Comparison of ENCODE assay signal across 31 cellular contexts in the genomic region with DNA sequence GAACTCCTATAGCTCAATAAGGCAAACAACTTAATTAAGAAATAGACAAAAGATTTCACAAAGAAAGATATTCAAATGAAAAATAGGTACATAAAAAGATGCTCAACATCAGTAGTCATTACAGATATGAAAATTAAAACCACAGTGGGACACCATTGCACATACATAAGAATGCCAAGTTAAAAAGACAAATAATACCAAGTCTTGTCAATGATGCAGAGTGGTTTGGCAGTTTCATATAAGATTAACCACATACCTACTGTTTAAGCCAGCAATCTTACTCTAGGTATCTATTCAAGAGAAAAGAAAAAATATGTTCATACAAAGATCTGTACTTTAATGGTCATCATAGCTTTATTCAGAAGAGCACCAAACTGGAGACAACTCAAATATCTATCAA.
"Had no signal": no experiment of that assay in that cellular context is flagged by ENCODE, and none has a peak within 500 bp of the region (broad histone marks: within the 10 kb centered on the region; RNA-seq: fewer than 3 reads in every experiment).

No MANE protein-coding gene starts in this region.

- H3K4me1 Mint-ChIP-seq: activated B cell treated with CpG ODN at 0.5 μM for 24 hours; activated CD4-positive, alpha-beta T cell treated with anti-CD3 and anti-CD28 coated beads, Interleukin-2, amount 10 ng/mL, durations not matched to agents 7 days and 5 days; activated naive CD8-positive, alpha-beta T cell treated with anti-CD3 and anti-CD28 coated beads, Interleukin-2, amount 10 ng/mL, durations not matched to agents 7 days and 5 days; central memory CD8-positive, alpha-beta T cell had no signal

- DNase-seq: activated B cell treated with CpG ODN at 0.5 μM for 24 hours; activated CD4-positive, alpha-beta memory T cell treated with anti-CD3 and anti-CD28 coated beads for 36 hours; activated CD4-positive, alpha-beta T cell treated with anti-CD3 and anti-CD28 coated beads for 48 hours; activated CD4-positive, alpha-beta T cell treated with anti-CD3 and anti-CD28 coated beads, Interleukin-2, amount 10 ng/mL, durations not matched to agents 7 days and 5 days; activated CD4-positive, CD25-positive, alpha-beta regulatory T cell treated with anti-CD3 and anti-CD28 coated beads, Interleukin-2, amount 50 U/mL, for 72 hours; activated CD8-positive, alpha-beta memory T cell treated with anti-CD3 and anti-CD28 coated beads, Interleukin-2, amount 50 U/mL, for 4 hours; activated effector memory CD4-positive, alpha-beta T cell treated with Interleukin-2 at 50 U/mL for 16 hours; activated gamma-delta T cell; activated naive CD4-positive, alpha-beta T cell treated with anti-CD3 and anti-CD28 coated beads, Interleukin-2, amount 50 U/mL, for 16 hours; activated naive CD4-positive, alpha-beta T cell treated with Interleukin-2 at 50 U/mL for 16 hours; activated naive CD8-positive, alpha-beta T cell treated with anti-CD3 and anti-CD28 coated beads, Interleukin-2, amount 10 ng/mL, durations not matched to agents 7 days and 5 days; activated naive CD8-positive, alpha-beta T cell treated with anti-CD3 and anti-CD28 coated beads, Interleukin-2, amount 50 U/mL, for 24 hours; activated T-cell treated with anti-CD3 and anti-CD28 coated beads, Interleukin-2, amount 50 U/mL, for 24 hours; activated T-cell treated with anti-CD3 and anti-CD28 coated beads, Interleukin-2, amount 50 U/mL, for 48 hours; amygdala; anterior cingulate cortex; caudate nucleus; cerebellar nuclear complex; SW 1271; T-helper 1 cell; T-helper 2 cell; T-helper 9 cell had no signal

- H3K9me3 ChIP-seq: ascending aorta had no signal

- H3K4me3 Mint-ChIP-seq: activated B cell treated with CpG ODN at 0.5 μM for 24 hours; activated CD4-positive, alpha-beta memory T cell treated with anti-CD3 and anti-CD28 coated beads for 36 hours; activated CD4-positive, alpha-beta T cell treated with anti-CD3 and anti-CD28 coated beads, Interleukin-2, amount 10 ng/mL, durations not matched to agents 7 days and 5 days; activated naive CD8-positive, alpha-beta T cell; activated naive CD8-positive, alpha-beta T cell treated with anti-CD3 and anti-CD28 coated beads, Interleukin-2, amount 10 ng/mL, durations not matched to agents 7 days and 5 days; activated naive CD8-positive, alpha-beta T cell treated with anti-CD3 and anti-CD28 coated beads, Interleukin-2, amount 50 U/mL, for 24 hours; activated T-cell treated with anti-CD3 and anti-CD28 coated beads, Interleukin-2, amount 50 U/mL, for 24 hours; activated T-helper 1 cell treated with anti-CD3 and anti-CD28 coated beads, Interleukin-12 subunit alpha, Interleukin-12 subunit beta, Interleukin-2, Interleukin-4 antibody, amounts not matched to agents 30 ng/mL and 10 ng/mL and 1 ng/mL, durations not matched to agents 14 hours and 24 hours and 36 hours; brain; central memory CD8-positive, alpha-beta T cell; T-helper 1 cell treated with Interleukin-12 subunit alpha and Interleukin-12 subunit beta and Interleukin-4 antibody, amounts not matched to agents 30 μg/mL and 1 μg/mL, for 36 hours; T-helper 2 cell treated with Interferon-gamma antibody and Interleukin-4, amounts not matched to agents 5 μg/mL and 100 μg/mL, for 36 hours had no signal

- H3K27ac Mint-ChIP-seq: activated B cell treated with CpG ODN at 0.5 μM for 24 hours; activated CD4-positive, alpha-beta memory T cell treated with anti-CD3 and anti-CD28 coated beads for 36 hours; activated CD4-positive, alpha-beta T cell treated with anti-CD3 and anti-CD28 coated beads, Interleukin-2, amount 10 ng/mL, durations not matched to agents 7 days and 5 days; activated naive CD8-positive, alpha-beta T cell; activated naive CD8-positive, alpha-beta T cell treated with anti-CD3 and anti-CD28 coated beads, Interleukin-2, amount 10 ng/mL, durations not matched to agents 7 days and 5 days; activated naive CD8-positive, alpha-beta T cell treated with anti-CD3 and anti-CD28 coated beads, Interleukin-2, amount 50 U/mL, for 24 hours; activated T-cell treated with anti-CD3 and anti-CD28 coated beads, Interleukin-2, amount 50 U/mL, for 24 hours; activated T-helper 1 cell treated with anti-CD3 and anti-CD28 coated beads, Interleukin-12 subunit alpha, Interleukin-12 subunit beta, Interleukin-2, Interleukin-4 antibody, amounts not matched to agents 30 ng/mL and 10 ng/mL and 1 ng/mL, durations not matched to agents 14 hours and 24 hours and 36 hours; activated T-helper 2 cell treated with anti-CD3 and anti-CD28 coated beads, Interferon-gamma antibody, Interleukin-2, Interleukin-4, amounts not matched to agents 10 μg/mL and 5 μg/mL and 100 μg/mL, durations not matched to agents 14 hours and 24 hours and 36 hours; brain; T-helper 1 cell treated with Interleukin-12 subunit alpha and Interleukin-12 subunit beta and Interleukin-4 antibody, amounts not matched to agents 30 μg/mL and 1 μg/mL, for 36 hours; T-helper 2 cell treated with Interferon-gamma antibody and Interleukin-4, amounts not matched to agents 5 μg/mL and 100 μg/mL, for 36 hours had no signal

- H3K27me3 Mint-ChIP-seq: activated B cell treated with CpG ODN at 0.5 μM for 24 hours; activated CD4-positive, alpha-beta memory T cell treated with anti-CD3 and anti-CD28 coated beads for 36 hours; activated CD4-positive, alpha-beta T cell treated with anti-CD3 and anti-CD28 coated beads, Interleukin-2, amount 10 ng/mL, durations not matched to agents 7 days and 5 days; activated naive CD8-positive, alpha-beta T cell; activated naive CD8-positive, alpha-beta T cell treated with anti-CD3 and anti-CD28 coated beads, Interleukin-2, amount 50 U/mL, for 24 hours; activated T-cell treated with anti-CD3 and anti-CD28 coated beads, Interleukin-2, amount 50 U/mL, for 24 hours; central memory CD8-positive, alpha-beta T cell had no signal

- H3K27ac ChIP-seq: ascending aorta, cardiac muscle cell had no signal

- H3K9me3 Mint-ChIP-seq: activated B cell treated with CpG ODN at 0.5 μM for 24 hours had no signal

- H3K4me1 ChIP-seq: ascending aorta had no signal

- H3K36me3 Mint-ChIP-seq: activated CD4-positive, alpha-beta memory T cell treated with anti-CD3 and anti-CD28 coated beads for 36 hours; brain had no signal

- H3K36me3 ChIP-seq: ascending aorta, cardiac muscle cell had no signal

- ATAC-seq: activated naive CD8-positive, alpha-beta T cell treated with anti-CD3 and anti-CD28 coated beads, Interleukin-2, amount 50 U/mL, for 24 hours had no signal

- H3K4me3 ChIP-seq: ascending aorta, cardiac muscle cell had no signal
